Comparison of ENCODE assay signal across 14 cellular contexts in the genomic region with DNA sequence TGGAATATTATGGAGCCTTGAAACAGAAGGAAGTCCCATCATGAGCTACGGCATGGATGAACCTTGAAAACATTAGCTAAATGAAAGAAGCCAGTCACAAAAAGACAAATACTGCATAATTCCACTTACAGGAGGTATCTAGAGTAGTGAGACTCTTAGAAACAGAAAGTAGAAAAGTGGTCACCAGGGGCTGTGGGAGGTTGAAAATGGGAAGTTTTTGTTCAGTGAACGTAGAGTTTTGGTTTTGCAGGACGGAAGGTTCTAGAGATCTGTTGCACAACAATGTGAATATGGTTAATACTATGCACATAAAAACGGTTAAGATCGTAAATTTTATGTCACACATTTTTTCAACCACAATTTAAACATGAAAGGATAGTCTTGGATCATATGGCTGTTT. TPM values are rescaled to one million over a fixed set of nuclear protein-coding genes. Genes with fewer than 3 reads are reported as not detected.
A peak's percentile ranks its signal among the peaks of the same experiment; 100 is the strongest.
DNase-seq lines count a peak whose midpoint lies in the region; ATAC-seq lines count a peak whose summit lies in the region.
"Had no signal": no experiment of that assay in that cellular context is flagged by ENCODE, and none has a peak within 500 bp of the region (broad histone marks: within the 10 kb centered on the region; RNA-seq: fewer than 3 reads in every experiment).

No MANE protein-coding gene starts in this region.

- no peaks in the 10 kb centered on the region for H3K9me3 Mint-ChIP-seq in activated naive CD4-positive, alpha-beta T cell treated with anti-CD3 and anti-CD28 coated beads, Interleukin-2, amount 50 U/mL, for 72 hours
- H3K9me3 Mint-ChIP-seq: T-helper 2 cell treated with Interferon-gamma antibody and Interleukin-4, amounts not matched to agents 5 μg/mL and 100 μg/mL, for 36 hours had no signal

- no peaks in the 10 kb centered on the region for H3K36me3 Mint-ChIP-seq in activated naive CD4-positive, alpha-beta T cell treated with anti-CD3 and anti-CD28 coated beads, Interleukin-2, amount 50 U/mL, for 72 hours
- H3K36me3 Mint-ChIP-seq: activated CD8-positive, alpha-beta memory T cell treated with anti-CD3 and anti-CD28 coated beads, Interleukin-2, amount 10 ng/mL, durations not matched to agents 7 days and 5 days had no signal

- no peak for DNase-seq in activated naive CD4-positive, alpha-beta T cell treated with anti-CD3 and anti-CD28 coated beads, Interleukin-2, amount 50 U/mL, for 72 hours (ENCODE audit: low spot score in 2 of 2)
- no peak for DNase-seq in NCI-H1694 (lab: John Stamatoyannopoulos, UW)
- DNase-seq in cerebellar nuclear complex (lab: John Stamatoyannopoulos, UW): no peak
- no peak for DNase-seq in NCI-H526 (lab: John Stamatoyannopoulos, UW)
- DNase-seq: activated CD8-positive, alpha-beta memory T cell treated with anti-CD3 and anti-CD28 coated beads, Interleukin-2, amount 10 ng/mL, durations not matched to agents 7 days and 5 days; amygdala; IMR-90; NCI-H2029 had no signal

- H3K27ac Mint-ChIP-seq in activated naive CD4-positive, alpha-beta T cell treated with anti-CD3 and anti-CD28 coated beads, Interleukin-2, amount 50 U/mL, for 72 hours: no peak overlapping the region
- H3K27ac Mint-ChIP-seq: activated CD8-positive, alpha-beta memory T cell treated with anti-CD3 and anti-CD28 coated beads, Interleukin-2, amount 10 ng/mL, durations not matched to agents 7 days and 5 days; T-helper 2 cell treated with Interferon-gamma antibody and Interleukin-4, amounts not matched to agents 5 μg/mL and 100 μg/mL, for 36 hours had no signal

- peak; percentile 97 for ATAC-seq in GM19351 (IDR thresholded peaks at IDR 0.05; ENCODE audit: unreplicated experiment)
- ATAC-seq in HG02678 (IDR thresholded peaks at IDR 0.05; ENCODE audit: unreplicated experiment): peak; percentile 95
- ATAC-seq in HG03432 (IDR thresholded peaks at IDR 0.05; ENCODE audit: unreplicated experiment): peak; percentile 96
- no peak for ATAC-seq in activated naive CD4-positive, alpha-beta T cell treated with anti-CD3 and anti-CD28 coated beads, Interleukin-2, amount 50 U/mL, for 72 hours
- ATAC-seq: activated CD8-positive, alpha-beta memory T cell treated with anti-CD3 and anti-CD28 coated beads, Interleukin-2, amount 10 ng/mL, durations not matched to agents 7 days and 5 days had no signal

RNA-seq across cellular contexts. Expression of a gene that starts 11.9 kb away (rescaled TPM):
- not detected for total RNA-seq in activated naive CD4-positive, alpha-beta T cell treated with anti-CD3 and anti-CD28 coated beads, Interleukin-2, amount 50 U/mL, for 72 hours
- total RNA-seq: activated CD8-positive, alpha-beta memory T cell treated with anti-CD3 and anti-CD28 coated beads, Interleukin-2, amount 10 ng/mL, durations not matched to agents 7 days and 5 days; glomerular endothelial cell; IMR-90; OCI-LY7 had no signal

Comparison
In these comparisons a context has a peak if more than half of its experiments do, and no peak if none do; other contexts are left out.
1. ATAC-seq: peak in GM19351 (single experiment), HG02678 (single experiment) and HG03432 (single experiment); none in activated naive CD4-positive, alpha-beta T cell treated with anti-CD3 and anti-CD28 coated beads, Interleukin-2, amount 50 U/mL, for 72 hours (0 of 2).